8 cellular contexts compared by ENCODE assay signal in genomic region chr5:163379298-163380155, GRCh38. TPM values are rescaled to one million over a fixed set of nuclear protein-coding genes. Genes with fewer than 3 reads are reported as not detected.
DNase-seq lines count a peak whose midpoint lies in the region; ATAC-seq, FAIRE-seq and TF ChIP-seq lines count a peak whose summit lies in the region.

No MANE protein-coding gene starts in this region.

- WGBS in mesodermal cell (ENCODE audit: insufficient coverage in 2 of 2), 2 experiments = 47 to 67% methylated on average over 1 to 2 of the region's 7 CpGs

- H3K4me3 ChIP-seq in MG63 (no peak overlapping the region), brain microvascular endothelial cell (ENCODE audit: low read depth, low read length) (no peak overlapping the region), mesodermal cell (ENCODE audit: extremely low read depth, insufficient read depth, low read length, poor library complexity, severe bottlenecking) (no peak overlapping the region), kidney (ENCODE audit: low read length in 2 of 2) (no peak overlapping the region)

- DNase-seq in CD1c-positive myeloid dendritic cell (ENCODE audit: extremely low spot score) (peak; percentile 12), MG63 (peak; percentile 62), brain microvascular endothelial cell (peak; percentile 86), kidney (no peak), cardiac septum (ENCODE audit: low spot score) (no peak), iPS-NIHi11 (ENCODE audit: low spot score) (no peak)

- peaks cover 9% of the 10 kb centered on the region for H3K4me1 ChIP-seq in mesodermal cell (ENCODE audit: control insufficient read depth, insufficient read depth, low read length, poor library complexity, severe bottlenecking)
- H3K4me1 ChIP-seq in kidney (ENCODE audit: control insufficient read depth in 1 of 2, insufficient read depth in 1 of 2, low read depth in 1 of 2, low read length in 2 of 2) = no peaks in the 10 kb centered on the region

- ATAC-seq in HG02870 (IDR thresholded peaks at IDR 0.05; ENCODE audit: unreplicated experiment) = no peak

- no peaks in the 10 kb centered on the region for H3K27me3 ChIP-seq in MG63
- H3K27me3 ChIP-seq in brain microvascular endothelial cell (replicated peaks) = no peaks in the 10 kb centered on the region

- H3K27ac ChIP-seq in brain microvascular endothelial cell (no peak overlapping the region), mesodermal cell (ENCODE audit: low read depth, low read length, severe bottlenecking) (peak overlapping the region; percentile 65), kidney (ENCODE audit: low read depth in 2 of 2, low read length in 2 of 2) (no peak overlapping the region)

- no peak overlapping the region for H3K9ac ChIP-seq in kidney (ENCODE audit: low read length in 2 of 2)

- H3K36me3 ChIP-seq in MG63 = no peaks in the 10 kb centered on the region
- H3K36me3 ChIP-seq in brain microvascular endothelial cell (replicated peaks) = no peaks in the 10 kb centered on the region
- H3K36me3 ChIP-seq in mesodermal cell (ENCODE audit: control insufficient read depth, insufficient read depth, low read length) = no peaks in the 10 kb centered on the region
- no peaks in the 10 kb centered on the region for H3K36me3 ChIP-seq in kidney (ENCODE audit: control insufficient read depth in 1 of 2, insufficient read depth in 2 of 2, low read length in 2 of 2)

- H3K9me3 ChIP-seq in MG63 (no peaks in the 10 kb centered on the region), mesodermal cell (ENCODE audit: control insufficient read depth, low read length) (no peaks in the 10 kb centered on the region), kidney (ENCODE audit: control insufficient read depth in 1 of 2, low read length in 2 of 2) (no peaks in the 10 kb centered on the region)

- intact Hi-C loops in kidney (cut with DNase I) (no loop called here), cardiac septum (cut with DNase I) (no loop called here)

- in situ Hi-C loops in brain microvascular endothelial cell (cut with HindIII; ENCODE audit: low pct_ligation_motif_present, low sequenced_read_pairs) = no loop called here

- no peak for FAIRE-seq in kidney (lab: Jason Lieb, UNC)

- TF ChIP-seq CTCF in brain microvascular endothelial cell (IDR thresholded peaks at IDR 0.05; ENCODE audit: low read depth, low read length, missing control alignments) (no peak), kidney (IDR thresholded peaks at IDR 0.05; ENCODE audit: borderline replicate concordance, extremely low read depth, insufficient read depth) (no peak)

RNA-seq across cellular contexts. Expression of gene CCNG1, which starts 57.9 kb away (rescaled TPM):
- 134 and 208 TPM in 2 replicates for total RNA-seq in MG63 (2014; rRNA removed; shearing (Covaris generic); ENCODE audit: low replicate concordance)
- polyA plus RNA-seq in mesodermal cell (2013, experiment 1 of 2) = 345 TPM
- 394 TPM for polyA plus RNA-seq in mesodermal cell (2013, experiment 2 of 2)
- total RNA-seq in kidney = 132 TPM
- 127 TPM for polyA plus RNA-seq in kidney (ENCODE audit: insufficient read depth, low read depth, low replicate concordance)
- total RNA-seq in cardiac septum = 62.6 TPM

Comparison
In these comparisons a context has a peak if more than half of its experiments do, and no peak if none do; other contexts are left out.
1. DNase-seq: peak in CD1c-positive myeloid dendritic cell (single experiment), MG63 (single experiment) and brain microvascular endothelial cell (single experiment); none in kidney (single experiment), cardiac septum (single experiment) and iPS-NIHi11 (single experiment).